Comparison of ENCODE assay signal across 8 cellular contexts in the genomic region with DNA sequence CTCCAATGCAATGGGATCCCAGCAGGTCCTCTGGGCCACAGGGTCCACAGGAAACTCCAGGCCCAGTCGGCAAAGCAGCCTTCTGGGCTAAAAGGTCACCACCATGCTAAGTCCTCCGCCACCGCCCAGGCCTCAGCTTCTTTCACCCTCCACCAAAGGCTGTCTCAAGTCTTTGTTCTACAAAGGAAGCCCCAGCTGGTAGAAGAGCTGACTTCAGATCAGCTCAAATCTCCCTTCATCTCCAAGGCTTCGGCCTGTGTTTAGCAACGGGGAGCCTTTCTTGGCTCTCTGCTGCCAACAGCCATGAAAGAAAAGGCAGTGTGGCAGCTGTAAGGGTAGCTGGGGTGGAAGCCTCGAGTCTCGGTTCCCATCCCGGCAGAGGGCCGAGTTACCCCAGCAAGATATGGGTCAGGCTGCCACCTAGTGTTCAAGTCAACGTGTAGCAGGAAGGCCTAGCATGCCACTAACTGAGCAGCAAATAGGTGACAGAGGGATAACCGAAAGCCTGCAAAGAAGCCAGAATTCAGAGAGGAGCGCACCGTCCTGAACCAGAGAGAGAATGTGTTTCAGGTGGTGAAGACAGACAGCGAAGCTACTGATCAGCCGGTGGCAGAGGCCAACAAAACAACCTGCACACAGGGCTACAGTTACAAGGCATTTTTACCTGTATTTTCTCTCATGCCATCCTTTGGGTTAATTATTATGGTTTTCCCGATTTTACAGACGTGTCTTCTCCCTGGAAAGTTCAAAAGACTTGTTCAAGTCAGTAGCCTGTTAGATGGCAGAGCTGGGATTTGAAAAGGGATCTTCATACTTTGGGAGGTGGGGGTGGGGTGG. TPM values are rescaled to one million over a fixed set of nuclear protein-coding genes. Genes with fewer than 3 reads are reported as not detected.
A peak's percentile ranks its signal among the peaks of the same experiment; 100 is the strongest.
DNase-seq lines count a peak whose midpoint lies in the region; ATAC-seq and TF ChIP-seq lines count a peak whose summit lies in the region.

No MANE protein-coding gene starts in this region.

- H3K4me1 Mint-ChIP-seq in activated T-helper 1 cell treated with anti-CD3 and anti-CD28 coated beads, Interleukin-12 subunit alpha, Interleukin-12 subunit beta, Interleukin-2, Interleukin-4 antibody, amounts not matched to agents 30 ng/mL and 10 ng/mL and 1 ng/mL, durations not matched to agents 14 hours and 24 hours and 36 hours (ENCODE audit: low read depth), result peaks cover 4% of the 10 kb centered on the region

- no peaks in the 10 kb centered on the region for H3K36me3 Mint-ChIP-seq in activated T-helper 1 cell treated with anti-CD3 and anti-CD28 coated beads, Interleukin-12 subunit alpha, Interleukin-12 subunit beta, Interleukin-2, Interleukin-4 antibody, amounts not matched to agents 30 ng/mL and 10 ng/mL and 1 ng/mL, durations not matched to agents 14 hours and 24 hours and 36 hours (ENCODE audit: low read depth)

- no peak overlapping the region for H3K27ac Mint-ChIP-seq in activated T-helper 1 cell treated with anti-CD3 and anti-CD28 coated beads, Interleukin-12 subunit alpha, Interleukin-12 subunit beta, Interleukin-2, Interleukin-4 antibody, amounts not matched to agents 30 ng/mL and 10 ng/mL and 1 ng/mL, durations not matched to agents 14 hours and 24 hours and 36 hours

- H3K4me1 ChIP-seq in foreskin keratinocyte, result peaks cover 27% of the 10 kb centered on the region

- H3K4me3 Mint-ChIP-seq in activated T-helper 1 cell treated with anti-CD3 and anti-CD28 coated beads, Interleukin-12 subunit alpha, Interleukin-12 subunit beta, Interleukin-2, Interleukin-4 antibody, amounts not matched to agents 30 ng/mL and 10 ng/mL and 1 ng/mL, durations not matched to agents 14 hours and 24 hours and 36 hours, result no peak overlapping the region

- no peak overlapping the region for H3K27ac ChIP-seq in foreskin keratinocyte

- peaks cover 20% of the 10 kb centered on the region for H3K27me3 Mint-ChIP-seq in activated T-helper 1 cell treated with anti-CD3 and anti-CD28 coated beads, Interleukin-12 subunit alpha, Interleukin-12 subunit beta, Interleukin-2, Interleukin-4 antibody, amounts not matched to agents 30 ng/mL and 10 ng/mL and 1 ng/mL, durations not matched to agents 14 hours and 24 hours and 36 hours (ENCODE audit: insufficient read depth)

- intact Hi-C loops in activated T-helper 1 cell treated with anti-CD3 and anti-CD28 coated beads, Interleukin-12 subunit alpha, Interleukin-12 subunit beta, Interleukin-2, Interleukin-4 antibody, amounts not matched to agents 30 ng/mL and 10 ng/mL and 1 ng/mL, durations not matched to agents 14 hours and 24 hours and 36 hours (cut with micrococcal nuclease), result loop anchor here (1.0 to 5.0 kb wide), 5 partner anchors 17 to 388 kb away; no protein-coding TSS in a partner anchor
- intact Hi-C loops in posterior cingulate gyrus (cut with DNase I), result loop anchor here (1.0 kb wide), 1 partner anchor 251 kb away; no protein-coding TSS in a partner anchor

- H3K27me3 ChIP-seq in foreskin keratinocyte, result no peaks in the 10 kb centered on the region

- no peaks in the 10 kb centered on the region for H3K9me3 Mint-ChIP-seq in activated T-helper 1 cell treated with anti-CD3 and anti-CD28 coated beads, Interleukin-12 subunit alpha, Interleukin-12 subunit beta, Interleukin-2, Interleukin-4 antibody, amounts not matched to agents 30 ng/mL and 10 ng/mL and 1 ng/mL, durations not matched to agents 14 hours and 24 hours and 36 hours

- peak; percentile 62 for DNase-seq in DMS53 treated with DMSO at 0.1 percent for 48 hours (lab: John Stamatoyannopoulos, UW; ENCODE audit: unreplicated experiment)
- peak; percentile 77 for DNase-seq in HuH-7 (ENCODE audit: low spot score)
- DNase-seq in RPMI8226, result peak; percentile 85
- peak; percentile 36 for DNase-seq in activated T-helper 1 cell treated with anti-CD3 and anti-CD28 coated beads, Interleukin-12 subunit alpha, Interleukin-12 subunit beta, Interleukin-2, Interleukin-4 antibody, amounts not matched to agents 30 ng/mL and 10 ng/mL and 1 ng/mL, durations not matched to agents 14 hours and 24 hours and 36 hours (ENCODE audit: low spot score)
- DNase-seq in foreskin keratinocyte, result peak; percentile 31 to 61
- DNase-seq in posterior cingulate gyrus, result peak; percentile 39 to 92 (median 62)
- DNase-seq in ureter (ENCODE audit: low spot score), result peak; percentile 77

- peak; percentile 87 for ATAC-seq in GM21526 (IDR thresholded peaks at IDR 0.05; ENCODE audit: low FRiP score, unreplicated experiment)
- peak; percentile 72 for ATAC-seq in foreskin keratinocyte

- peak; percentile 95 for TF ChIP-seq CTCF in foreskin keratinocyte (conservative IDR thresholded peaks at IDR 0.05)

RNA-seq across cellular contexts. Expression of gene CRNN, which starts 26.8 kb away (rescaled TPM):
- total RNA-seq in activated T-helper 1 cell treated with anti-CD3 and anti-CD28 coated beads, Interleukin-12 subunit alpha, Interleukin-12 subunit beta, Interleukin-2, Interleukin-4 antibody, amounts not matched to agents 30 ng/mL and 10 ng/mL and 1 ng/mL, durations not matched to agents 14 hours and 24 hours and 36 hours, result not detected in 2 replicates
- total RNA-seq in foreskin keratinocyte (not detected in 2 replicates), ureter (not detected)
- polyA plus RNA-seq in foreskin keratinocyte, result not detected in 2 replicates
